ENCODE assay signal across 22 cellular contexts in the genomic region with DNA sequence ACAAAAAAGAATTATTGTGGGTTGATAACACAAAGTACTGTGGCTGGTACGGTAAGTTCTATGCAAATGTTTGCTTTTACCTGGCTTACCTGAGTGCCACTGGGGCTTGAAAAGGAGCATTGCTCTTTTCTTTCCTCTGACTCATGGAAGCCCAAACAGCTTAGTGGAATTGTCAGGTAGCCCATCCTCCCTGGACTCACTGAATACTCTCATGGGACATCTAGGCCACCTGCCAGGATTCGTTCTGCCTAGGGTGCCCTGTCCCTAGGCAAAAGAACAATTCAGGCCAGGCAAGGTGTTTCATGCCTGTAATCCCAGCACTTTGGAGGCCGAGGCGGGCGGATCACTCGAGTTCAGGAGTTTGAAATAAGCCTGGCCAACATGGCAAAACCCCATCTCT. TPM values are rescaled to one million over a fixed set of nuclear protein-coding genes. Genes with fewer than 3 reads are reported as not detected.
DNase-seq lines count a peak whose midpoint lies in the region; ATAC-seq, FAIRE-seq and TF ChIP-seq lines count a peak whose summit lies in the region.
"Had no signal": no experiment of that assay in that cellular context is flagged by ENCODE, and none has a peak within 500 bp of the region (broad histone marks: within the 10 kb centered on the region; RNA-seq: fewer than 3 reads in every experiment).

No MANE protein-coding gene starts in this region.

- peak; percentile 20 for FAIRE-seq in urothelium cell line (lab: Jason Lieb, UNC)
- no peak for FAIRE-seq in RCC 7860 (lab: Jason Lieb, UNC)
- FAIRE-seq: HTR-8/SVneo had no signal

- H3K4me1 ChIP-seq in foreskin keratinocyte = peaks cover 6% of the 10 kb centered on the region

- no peak for ATAC-seq in foreskin keratinocyte
- ATAC-seq: GM12878, T-helper 17 cell had no signal

- peak; percentile 1 for DNase-seq in COLO668 (lab: John Stamatoyannopoulos, UW; ENCODE audit: unreplicated experiment)
- peak; percentile 96 for DNase-seq in DMS53 (lab: John Stamatoyannopoulos, UW)
- DNase-seq in NCI-H69 (lab: John Stamatoyannopoulos, UW) = peak; percentile 43
- no peak for DNase-seq in urothelium cell line (ENCODE audit: low spot score)
- no peak for DNase-seq in RCC 7860 (ENCODE audit: low spot score)
- DNase-seq in foreskin keratinocyte = no peak
- no peak for DNase-seq in NCI-H2081 treated with DMSO at 0.1 percent for 48 hours (lab: John Stamatoyannopoulos, UW)
- DNase-seq: Calu3; CD8-positive, alpha-beta memory T cell; GDM1; GOT3; HCEC 1CT; KBM-7; MG63; NCI-H1105 treated with DMSO at 0.1 percent for 48 hours; NCI-H146; NCI-H1930; NCI-H526 treated with DMSO at 0.1 percent for 48 hours; SK-N-SH; T-helper 17 cell had no signal

- no peak for TF ChIP-seq CTCF in foreskin keratinocyte (conservative IDR thresholded peaks at IDR 0.05)

- no peak overlapping the region for H3K27ac ChIP-seq in foreskin keratinocyte

- H3K27me3 ChIP-seq in foreskin keratinocyte = peaks cover under 1% of the 10 kb centered on the region
- H3K27me3 ChIP-seq: MG63 had no signal

RNA-seq across cellular contexts. Expression of gene YAF2, which starts 22.5 kb away (rescaled TPM):
- total RNA-seq in foreskin keratinocyte = 12.4 and 13.1 TPM in 2 replicates
- polyA plus RNA-seq in foreskin keratinocyte = 8.1 and 9.9 TPM in 2 replicates

Comparison
In these comparisons a context has a peak if more than half of its experiments do, and no peak if none do; other contexts are left out.
1. DNase-seq: peak in COLO668 (single experiment), DMS53 (single experiment) and NCI-H69 (single experiment); none in urothelium cell line (single experiment), RCC 7860 (single experiment), foreskin keratinocyte (0 of 2) and NCI-H2081 treated with DMSO at 0.1 percent for 48 hours (single experiment).